In genomic region chr2:65350714-65351113, GRCh38 we compare ENCODE assay signal across 10 cellular contexts.
DNase-seq lines count a peak whose midpoint lies in the region; ATAC-seq and TF ChIP-seq lines count a peak whose summit lies in the region.
"Had no signal": no experiment of that assay in that cellular context is flagged by ENCODE, and none has a peak within 500 bp of the region (broad histone marks: within the 10 kb centered on the region; RNA-seq: fewer than 3 reads in every experiment).

No MANE protein-coding gene starts in this region.

- no peak for DNase-seq in astrocyte of the spinal cord (ENCODE audit: low read depth, low spot score)
- DNase-seq in osteoblast (ENCODE audit: insufficient read length, low spot score, missing footprints) = no peak
- no peak for DNase-seq in activated naive CD8-positive, alpha-beta T cell treated with anti-CD3 and anti-CD28 coated beads, Interleukin-2, amount 50 U/mL, for 24 hours
- no peak for DNase-seq in stimulated activated CD4-positive, alpha-beta T cell treated with anti-CD3 and anti-CD28 coated beads, Interleukin-4, amount 100 ng/mL, for 24 hours
- no peak for DNase-seq in COLO829 (ENCODE audit: low spot score)
- no peak for DNase-seq in T1000 (lab: John Stamatoyannopoulos, UW)

- H3K4me1 Mint-ChIP-seq in activated naive CD8-positive, alpha-beta T cell treated with anti-CD3 and anti-CD28 coated beads, Interleukin-2, amount 50 U/mL, for 24 hours = peaks cover 7% of the 10 kb centered on the region

- peak overlapping the region; percentile 55 for H3K27ac ChIP-seq in osteoblast (ENCODE audit: low read depth, low read length)

- no peak overlapping the region for H3K4me3 Mint-ChIP-seq in activated naive CD8-positive, alpha-beta T cell treated with anti-CD3 and anti-CD28 coated beads, Interleukin-2, amount 50 U/mL, for 24 hours
- H3K4me3 Mint-ChIP-seq: dendritic cell treated with granulocyte-macrophage colony-stimulating factor and Interleukin-4, amounts not matched to agents 40 ng/mL and 50 ng/mL, for 4 days had no signal

- H3K9me3 ChIP-seq in osteoblast (ENCODE audit: low read depth, low read length) = no peaks in the 10 kb centered on the region

- H4K20me1 ChIP-seq in osteoblast (ENCODE audit: insufficient read depth, low read length) = peaks cover 9% of the 10 kb centered on the region

- ATAC-seq in GM18508 (IDR thresholded peaks at IDR 0.05; ENCODE audit: insufficient read depth, unreplicated experiment) = peak; percentile 55
- peak; percentile 63 for ATAC-seq in HG02981 (IDR thresholded peaks at IDR 0.05; ENCODE audit: unreplicated experiment)
- no peak for ATAC-seq in activated naive CD8-positive, alpha-beta T cell treated with anti-CD3 and anti-CD28 coated beads, Interleukin-2, amount 50 U/mL, for 24 hours

- H3K36me3 Mint-ChIP-seq in activated naive CD8-positive, alpha-beta T cell treated with anti-CD3 and anti-CD28 coated beads, Interleukin-2, amount 50 U/mL, for 24 hours (ENCODE audit: low read depth) = no peaks in the 10 kb centered on the region

- H3K4me1 ChIP-seq in osteoblast (ENCODE audit: insufficient read depth, low read length) = peaks cover 51% of the 10 kb centered on the region

- no peak overlapping the region for H2AFZ ChIP-seq in osteoblast (ENCODE audit: low read length)

- peaks cover 92% of the 10 kb centered on the region for H3K79me2 ChIP-seq in osteoblast (ENCODE audit: insufficient read depth, low read length)

- peaks cover 8% of the 10 kb centered on the region for H3K27me3 Mint-ChIP-seq in activated naive CD8-positive, alpha-beta T cell treated with anti-CD3 and anti-CD28 coated beads, Interleukin-2, amount 50 U/mL, for 24 hours
- H3K27me3 Mint-ChIP-seq: dendritic cell treated with granulocyte-macrophage colony-stimulating factor and Interleukin-4, amounts not matched to agents 40 ng/mL and 50 ng/mL, for 4 days had no signal

- H3K4me3 ChIP-seq in astrocyte of the spinal cord (ENCODE audit: low read depth, low read length) = no peak overlapping the region
- peak overlapping the region; percentile 10 for H3K4me3 ChIP-seq in osteoblast (ENCODE audit: insufficient read depth, low read length)
- H3K4me3 ChIP-seq: skin epidermis had no signal

- in situ Hi-C loops in astrocyte of the spinal cord (cut with HindIII; ENCODE audit: low sequenced_read_pairs) = no loop called here

- no peaks in the 10 kb centered on the region for H3K9me3 Mint-ChIP-seq in activated naive CD8-positive, alpha-beta T cell treated with anti-CD3 and anti-CD28 coated beads, Interleukin-2, amount 50 U/mL, for 24 hours

- H3K36me3 ChIP-seq in osteoblast (ENCODE audit: insufficient read depth, low read length) = no peaks in the 10 kb centered on the region

- peak overlapping the region; percentile 71 for H3K4me2 ChIP-seq in osteoblast (ENCODE audit: insufficient read depth, low read length)

- no peaks in the 10 kb centered on the region for H3K27me3 ChIP-seq in osteoblast (ENCODE audit: insufficient read depth, low read length)

- H3K27ac Mint-ChIP-seq in activated naive CD8-positive, alpha-beta T cell treated with anti-CD3 and anti-CD28 coated beads, Interleukin-2, amount 50 U/mL, for 24 hours = no peak overlapping the region
- H3K27ac Mint-ChIP-seq: dendritic cell treated with granulocyte-macrophage colony-stimulating factor and Interleukin-4, amounts not matched to agents 40 ng/mL and 50 ng/mL, for 4 days had no signal

- peak; percentile 27 for TF ChIP-seq CTCF in astrocyte of the spinal cord (IDR thresholded peaks at IDR 0.05; ENCODE audit: low read depth, low read length)
- peak; percentile 51 for TF ChIP-seq CTCF in osteoblast (IDR thresholded peaks at IDR 0.05; ENCODE audit: extremely low read depth, low read depth, low read length)
